In genomic region chr14:96094656-96095055, GRCh38 we compare ENCODE assay signal across 22 cellular contexts. TPM values are rescaled to one million over a fixed set of nuclear protein-coding genes. Genes with fewer than 3 reads are reported as not detected.
DNase-seq lines count a peak whose midpoint lies in the region; ATAC-seq and TF ChIP-seq lines count a peak whose summit lies in the region.
"Had no signal": no experiment of that assay in that cellular context is flagged by ENCODE, and none has a peak within 500 bp of the region (broad histone marks: within the 10 kb centered on the region; RNA-seq: fewer than 3 reads in every experiment).

No MANE protein-coding gene starts in this region.

- H3K9me1 ChIP-seq in IMR-90 (ENCODE audit: insufficient read depth, low read length) = peaks cover 10% of the 10 kb centered on the region

- H2AK9ac ChIP-seq in IMR-90 (replicated peaks; ENCODE audit: low read depth, low read length, poor library complexity) = peak overlapping the region; percentile 58

- no peaks in the 10 kb centered on the region for H3K79me2 ChIP-seq in SK-N-SH (ENCODE audit: insufficient read depth)

- H3K79me1 ChIP-seq in IMR-90 (ENCODE audit: low read depth in 1 of 2, low read length in 2 of 2) = no peaks in the 10 kb centered on the region

- no peak for TF ChIP-seq EP300 in SK-N-SH (IDR thresholded peaks at IDR 0.05; ENCODE audit: borderline replicate concordance in 1 of 2, low read depth in 1 of 2, low read length in 1 of 2)

- H2BK15ac ChIP-seq in IMR-90 (ENCODE audit: low read depth, low read length) = peak overlapping the region; percentile 63; the same call in 1 of the 3 replicates

- H3K4me2 ChIP-seq in IMR-90 (ENCODE audit: low read depth, low read length) (no peak overlapping the region), SK-N-SH (no peak overlapping the region)

- no peak overlapping the region for H3K27ac Mint-ChIP-seq in activated T-cell treated with anti-CD3 and anti-CD28 coated beads, Interleukin-2, amount 50 U/mL, for 72 hours
- H3K27ac Mint-ChIP-seq: CD4-positive, alpha-beta T cell; H9; IgD-negative memory B cell had no signal

- H4K8ac ChIP-seq in IMR-90 (ENCODE audit: low read depth in 2 of 2, low read length in 2 of 2) = no peak overlapping the region

- no peak overlapping the region for H3K18ac ChIP-seq in IMR-90 (ENCODE audit: low read depth, low read length)

- H3K27me3 ChIP-seq in IMR-90 (ENCODE audit: control insufficient read depth, insufficient read depth, low read length) (no peaks in the 10 kb centered on the region), RWPE2 (ENCODE audit: insufficient read depth, poor library complexity, severe bottlenecking) (peaks cover 5% of the 10 kb centered on the region), SK-N-SH (ENCODE audit: insufficient read depth) (no peaks in the 10 kb centered on the region)
- H3K27me3 ChIP-seq: BLaER1 treated with 17β-estradiol and CSF1 and Interleukin-3, amounts not matched to agents 10 nM and 100 nM; Peyer's patch had no signal

- DNase-seq in IMR-90 (no peak), RWPE2 (ENCODE audit: low spot score) (peak; percentile 35), left lobe of liver (ENCODE audit: low spot score) (peak; percentile 38), posterior vena cava (ENCODE audit: low spot score) (peak; percentile 46), SK-N-DZ (ENCODE audit: low spot score) (no peak), NCI-H2081 (lab: John Stamatoyannopoulos, UW) (no peak), SK-N-SH (no peak)
- DNase-seq in activated T-cell treated with anti-CD3 and anti-CD28 coated beads, Interleukin-2, amount 50 U/mL, for 72 hours = no peak
- DNase-seq: AML-193, H9, HFFc6, NCI-H1092, NCI-H1417 treated with DMSO at 0.1 percent for 48 hours, NCI-H1694 treated with DMSO at 0.1 percent for 48 hours, NCI-H2081 treated with DMSO at 0.1 percent for 48 hours, NCI-H2171, NCI-H226, NCI-H510A had no signal

- H3K27ac ChIP-seq in IMR-90 (ENCODE audit: insufficient read depth, low read length) = no peak overlapping the region
- H3K27ac ChIP-seq in RWPE2 (ENCODE audit: poor library complexity, severe bottlenecking) = no peak overlapping the region
- peak overlapping the region in 1 of 2 experiments; percentile 91; a peak in 2 of 4 replicates for H3K27ac ChIP-seq in SK-N-SH (ENCODE audit: low read depth in 2 of 2, low read length in 1 of 2)
- H3K27ac ChIP-seq: BLaER1 treated with 17β-estradiol and CSF1 and Interleukin-3, amounts not matched to agents 10 nM and 100 nM had no signal

- BruUV-seq in IMR-90 (replicated peaks; lab: Mats Ljungman, UMichigan) = no TSS peak

- H2BK20ac ChIP-seq in IMR-90 (ENCODE audit: low read depth, low read length) = 0 out of 2 replicates have a peak overlapping the region, but pooled peaks have one; percentile 28

- POLR2A ChIA-PET in IMR-90 (lab: Charles Lee; ENCODE audit: unreplicated experiment) = interaction anchor here (1.1 kb wide), 1 partner anchor 110 kb away, joined by 5 read pairs; the partner anchor contains the start of gene BDKRB2
- POLR2A ChIA-PET in SK-N-SH (lab: Yijun Ruan, JAX) = interaction anchor here (0.9 to 3.6 kb wide), 4 partner anchors 28 to 681 kb away, joined by 3 to 16 read pairs (median 4); partner anchors contain the start of gene C14orf132

- H3K9me3 Mint-ChIP-seq in activated T-cell treated with anti-CD3 and anti-CD28 coated beads, Interleukin-2, amount 50 U/mL, for 72 hours = no peaks in the 10 kb centered on the region
- H3K9me3 Mint-ChIP-seq: CD4-positive, alpha-beta T cell; H9; HFFc6; IgD-negative memory B cell had no signal

- WGBS in IMR-90 (ENCODE audit: extremely low coverage in 2 of 2, insufficient read length in 1 of 2), 2 experiments = 100% methylated on average over 3 of the region's 5 CpGs; no CpG with 5 or more reads in 1 of the 2 experiments
- 93% methylated on average over 5 of the region's 5 CpGs for WGBS in SK-N-SH (ENCODE audit: low lambda C conversion rate)

- H3K36me3 ChIP-seq in IMR-90 (ENCODE audit: control insufficient read depth, insufficient read depth, low read length) (peaks cover 1% of the 10 kb centered on the region; the same call in 1 of the 2 replicates), RWPE2 (ENCODE audit: low read depth) (no peaks in the 10 kb centered on the region), SK-N-SH (replicated peaks in 1 of 2; ENCODE audit: control insufficient read depth in 1 of 2, insufficient read depth in 2 of 2, low read length in 1 of 2) (no peaks in the 10 kb centered on the region)
- H3K36me3 ChIP-seq: Peyer's patch had no signal

- no peaks in the 10 kb centered on the region for H3F3A ChIP-seq in SK-N-SH (replicated peaks; ENCODE audit: insufficient read depth)

- CTCF ChIA-PET in IMR-90 (lab: Yijun Ruan, JAX) (interaction anchor here (1.0 to 2.8 kb wide), 3 partner anchors 10 to 95 kb away, joined by 3 to 19 read pairs (median 3); no protein-coding TSS in a partner anchor), SK-N-SH (lab: Yijun Ruan, JAX) (interaction anchor here (0.8 to 37.1 kb wide), 10 partner anchors 10 to 652 kb away, joined by 3 to 920 read pairs (median 16); partner anchors contain the start of gene C14orf132)

- no peak for ATAC-seq in IMR-90 (ENCODE audit: low read depth)
- ATAC-seq in RWPE2 (ENCODE audit: low read depth) = no peak
- no peak for ATAC-seq in left lobe of liver
- no peak for ATAC-seq in activated T-cell treated with anti-CD3 and anti-CD28 coated beads, Interleukin-2, amount 50 U/mL, for 72 hours (replicated peaks in 1 of 2)

- H2BK5ac ChIP-seq in IMR-90 (ENCODE audit: low read depth, low read length, poor library complexity, severe bottlenecking) = no peak overlapping the region

- no peak overlapping the region for H4K91ac ChIP-seq in IMR-90 (ENCODE audit: insufficient read depth, low read depth, low read length)

- H3K9me3 ChIP-seq in IMR-90 (ENCODE audit: control insufficient read depth, insufficient read depth, low read length) (no peaks in the 10 kb centered on the region), RWPE2 (ENCODE audit: severe bottlenecking) (no peaks in the 10 kb centered on the region), SK-N-SH (no peaks in the 10 kb centered on the region)
- H3K9me3 ChIP-seq: BLaER1 treated with 17β-estradiol and CSF1 and Interleukin-3, amounts not matched to agents 10 nM and 100 nM; Peyer's patch had no signal

- H2BK120ac ChIP-seq in IMR-90 (ENCODE audit: low read depth, low read length) = peak overlapping the region; percentile 55; the same call in 1 of the 2 replicates

- peak overlapping the region; percentile 72; the same call in 1 of the 2 replicates for H3K14ac ChIP-seq in IMR-90 (replicated peaks; ENCODE audit: low read depth, low read length)

- H3K4me3 ChIP-seq in IMR-90 (ENCODE audit: insufficient read depth, low read depth, low read length) (no peak overlapping the region), RWPE2 (ENCODE audit: severe bottlenecking) (no peak overlapping the region), SK-N-SH (ENCODE audit: low read depth in 2 of 2, low read length in 1 of 2) (no peak overlapping the region)
- H3K4me3 ChIP-seq: BLaER1 treated with 17β-estradiol and CSF1 and Interleukin-3, amounts not matched to agents 10 nM and 100 nM; Peyer's patch had no signal

- dilution Hi-C loops in IMR-90 (cut with HindIII; ENCODE audit: low sequenced_read_pairs, unreplicated experiment) = no loop called here

- no peak overlapping the region for H3K23ac ChIP-seq in IMR-90 (ENCODE audit: low read depth, low read length)

- H4K20me1 ChIP-seq in IMR-90 (ENCODE audit: insufficient read depth, low read length) (no peaks in the 10 kb centered on the region), SK-N-SH (ENCODE audit: insufficient read depth) (no peaks in the 10 kb centered on the region)

- H3K36me3 Mint-ChIP-seq in activated T-cell treated with anti-CD3 and anti-CD28 coated beads, Interleukin-2, amount 50 U/mL, for 72 hours (ENCODE audit: insufficient read depth in 2 of 2) = no peaks in the 10 kb centered on the region
- H3K36me3 Mint-ChIP-seq: IgD-negative memory B cell had no signal

- H2AFZ ChIP-seq in IMR-90 (replicated peaks; ENCODE audit: low read length, poor library complexity) (no peak overlapping the region), SK-N-SH (ENCODE audit: low read depth) (no peak overlapping the region)

- TF ChIP-seq POLR2A in IMR-90 (IDR thresholded peaks at IDR 0.05; ENCODE audit: low read depth, low read length) = no peak

- H3K4me3 Mint-ChIP-seq in activated T-cell treated with anti-CD3 and anti-CD28 coated beads, Interleukin-2, amount 50 U/mL, for 72 hours = no peak overlapping the region
- H3K4me3 Mint-ChIP-seq: CD4-positive, alpha-beta T cell; H9; IgD-negative memory B cell had no signal

- intact Hi-C loops in IMR-90 (cut with micrococcal nuclease) (loop anchor here (5.0 kb wide), 2 partner anchors 42 to 77 kb away; no protein-coding TSS in a partner anchor), posterior vena cava (cut with DNase I) (loop anchor here (1.0 to 10.0 kb wide), 3 partner anchors 52 to 184 kb away; no protein-coding TSS in a partner anchor)

- TF ChIP-seq RAD21 in IMR-90 (IDR thresholded peaks at IDR 0.05; ENCODE audit: low read length) = no peak
- no peak for TF ChIP-seq RAD21 in SK-N-SH (IDR thresholded peaks at IDR 0.05; ENCODE audit: low read length)

- no peak overlapping the region for H3K9ac ChIP-seq in IMR-90 (ENCODE audit: low read depth, low read length)
- no peak overlapping the region for H3K9ac ChIP-seq in SK-N-SH
- H3K9ac ChIP-seq: BLaER1 treated with 17β-estradiol and CSF1 and Interleukin-3, amounts not matched to agents 10 nM and 100 nM had no signal

- H3K4me1 Mint-ChIP-seq in activated T-cell treated with anti-CD3 and anti-CD28 coated beads, Interleukin-2, amount 50 U/mL, for 72 hours (ENCODE audit: low read depth) = no peaks in the 10 kb centered on the region
- H3K4me1 Mint-ChIP-seq: IgD-negative memory B cell had no signal

- no peaks in the 10 kb centered on the region for H3K27me3 Mint-ChIP-seq in activated T-cell treated with anti-CD3 and anti-CD28 coated beads, Interleukin-2, amount 50 U/mL, for 72 hours (ENCODE audit: low read depth)

- TF ChIP-seq CTCF in IMR-90 (conservative IDR thresholded peaks at IDR 0.05; ENCODE audit: low read depth, low read length) = no peak
- no peak for TF ChIP-seq CTCF in RWPE2 (IDR thresholded peaks at IDR 0.05; ENCODE audit: poor library complexity, severe bottlenecking)
- TF ChIP-seq CTCF in SK-N-SH (IDR thresholded peaks at IDR 0.05) = no peak

- no peaks in the 10 kb centered on the region for H3K9me2 ChIP-seq in SK-N-SH

- H2AK5ac ChIP-seq in IMR-90 (ENCODE audit: low read depth, low read length) = peak overlapping the region; percentile 78; the same call in 1 of the 2 replicates

- peaks cover 16% of the 10 kb centered on the region for H3K4me1 ChIP-seq in IMR-90 (ENCODE audit: control insufficient read depth, insufficient read depth, low read length)
- H3K4me1 ChIP-seq in RWPE2 (ENCODE audit: insufficient read depth, poor library complexity, severe bottlenecking) = peaks cover 12% of the 10 kb centered on the region
- H3K4me1 ChIP-seq in SK-N-SH (ENCODE audit: control insufficient read depth in 1 of 2, insufficient read depth in 2 of 2, low read depth in 1 of 2, low read length in 1 of 2) = peaks cover 22 to 92% of the 10 kb centered on the region in 2 experiments

- in situ Hi-C loops in IMR-90 (cut with MboI; ENCODE audit: low sequenced_read_pairs) = loop anchor here (5.0 to 10.0 kb wide), 4 partner anchors 52 to 550 kb away; no protein-coding TSS in a partner anchor

- H3K56ac ChIP-seq in IMR-90 (ENCODE audit: extremely low read depth, insufficient read depth, low read length) = no peak overlapping the region

- peak overlapping the region; percentile 65 for H3K4ac ChIP-seq in IMR-90 (ENCODE audit: low read depth, low read length)

- no peak overlapping the region; the same call in 1 of the 2 replicates for H4K5ac ChIP-seq in IMR-90 (ENCODE audit: low read depth, low read length)

RNA-seq across cellular contexts. Expression of gene C14orf132, which starts 55.5 kb away (rescaled TPM):
- total RNA-seq in IMR-90 (2012; rRNA removed) (6.3 and 6.9 TPM in 2 replicates), left lobe of liver (4.7 TPM), posterior vena cava (100 to 1,000 TPM in 1 of 2 donors, 10 to 100 TPM in 1; 70.8 to 122 TPM)
- polyA plus RNA-seq in IMR-90 (2012; rRNA removed) (10.8 and 13.5 TPM in 2 replicates), SK-N-SH (2012; rRNA removed) (5.5 and 7.1 TPM in 2 replicates)
- polyA plus RNA-seq in IMR-90 (2012; cell fraction: cytosol; rRNA removed) = 7.1 and 15.4 TPM in 2 replicates
- 10.9 and 23.2 TPM in 2 replicates for polyA plus RNA-seq in IMR-90 (2012; cell fraction: nucleus; rRNA removed; ENCODE audit: low replicate concordance)
- 52.2 and 57.9 TPM in 2 replicates for polyA plus RNA-seq in SK-N-DZ (2014; cell fraction: cytosol; rRNA removed)
- polyA plus RNA-seq in SK-N-DZ (2014; cell fraction: nucleus; rRNA removed) = 42.6 and 46.1 TPM in 2 replicates
- 1 to 10 TPM; 2.1 to 3.4 TPM for total RNA-seq in activated T-cell treated with anti-CD3 and anti-CD28 coated beads, Interleukin-2, amount 50 U/mL, for 72 hours
- polyA plus RNA-seq in SK-N-SH (2012; cell fraction: cytosol; rRNA removed) = 5.4 and 6.5 TPM in 2 replicates
- polyA plus RNA-seq in SK-N-SH (2012; cell fraction: nucleus; rRNA removed) = 7.6 and 8.7 TPM in 2 replicates

Comparison
In these comparisons a context has a peak if more than half of its experiments do, and no peak if none do; other contexts are left out.
1. DNase-seq: peak in RWPE2 (single experiment), left lobe of liver (single experiment) and posterior vena cava (single experiment); none in IMR-90 (single experiment), SK-N-DZ (single experiment), activated T-cell treated with anti-CD3 and anti-CD28 coated beads, Interleukin-2, amount 50 U/mL, for 72 hours (0 of 2), NCI-H2081 (0 of 2) and SK-N-SH (single experiment).